Comparison of ENCODE assay signal across 8 cellular contexts in genomic region chr6:30259140-30260035, GRCh38.
A peak's percentile ranks its signal among the peaks of the same experiment; 100 is the strongest.
DNase-seq lines count a peak whose midpoint lies in the region; TF ChIP-seq lines count a peak whose summit lies in the region.

No MANE protein-coding gene starts in this region.

- peak; percentile 92 for DNase-seq in GM10266 (ENCODE audit: extremely low spot score)
- peak; percentile 91 for DNase-seq in HEK293T (ENCODE audit: extremely low spot score)
- peak; percentile 64 for DNase-seq in NCI-H1436 (lab: John Stamatoyannopoulos, UW)
- DNase-seq in cardiac fibroblast (ENCODE audit: low read depth in 2 of 2), result peak; percentile 76 to 84
- DNase-seq in inferior parietal cortex (ENCODE audit: extremely low spot score), result peak; percentile 84
- peak; percentile 39 for DNase-seq in smooth muscle cell of the brain vasculature (ENCODE audit: low read depth, low spot score)
- DNase-seq in NCI-H510A treated with DMSO at 0.1 percent for 48 hours (lab: John Stamatoyannopoulos, UW), result no peak

- peak; percentile 59 for TF ChIP-seq CTCF in GM10266 (IDR thresholded peaks at IDR 0.05; ENCODE audit: control insufficient read depth, insufficient read depth, low read depth, missing control alignments)
- peak; percentile 24; the same call in 1 of the 2 replicates for TF ChIP-seq CTCF in WI38 (IDR thresholded peaks at IDR 0.05; ENCODE audit: low read depth, low read length)
- TF ChIP-seq CTCF in cardiac fibroblast (IDR thresholded peaks at IDR 0.05; ENCODE audit: low read depth, low read length), result peak; percentile 48

- POLR2A ChIA-PET in HEK293T (lab: Yijun Ruan, JAX), result interaction anchor here (0.6 to 1.0 kb wide), 2 partner anchors 47 to 67 kb away, joined by 3 to 6 read pairs; partner anchors contain the start of gene TRIM26

- CTCF ChIA-PET in HEK293T (lab: Yijun Ruan, JAX), result no interaction called here

- peak overlapping the region; percentile 88 for H3K4me3 ChIP-seq in WI38 (ENCODE audit: low read depth, low read length)
- peak overlapping the region; percentile 70 to 77 for H3K4me3 ChIP-seq in cardiac fibroblast (replicated peaks in 1 of 2; ENCODE audit: low read depth in 2 of 2, low read length in 2 of 2)

TF ChIP-seq in HEK293T, 16 proteins besides CTCF, POLR2A, EP300 and RAD21:
- TF ChIP-seq L3MBTL2 (conservative IDR thresholded peaks at IDR 0.05), result peak; percentile 65
- no peak for TF ChIP-seq SP1 (IDR thresholded peaks at IDR 0.05)
